Comparison of ENCODE assay signal across 8 cellular contexts in genomic region chr15:50355612-50355905, GRCh38. TPM values are rescaled to one million over a fixed set of nuclear protein-coding genes. Genes with fewer than 3 reads are reported as not detected.
DNase-seq lines count a peak whose midpoint lies in the region; ATAC-seq, FAIRE-seq and TF ChIP-seq lines count a peak whose summit lies in the region.

No MANE protein-coding gene starts in this region.

- ATAC-seq in HCT116 (peak; percentile 23), left cardiac atrium (peak; percentile 1 to 15)
- no peak for ATAC-seq in activated CD4-positive, CD25-positive, alpha-beta regulatory T cell treated with anti-CD3 and anti-CD28 coated beads, Interleukin-2, amount 50 U/mL, for 24 hours

- TF ChIP-seq POLR2A in HCT116 (IDR thresholded peaks at IDR 0.05; ENCODE audit: borderline replicate concordance, extremely low read depth, insufficient read depth, insufficient read length) = no peak
- no peak for TF ChIP-seq POLR2A in GM12892 (IDR thresholded peaks at IDR 0.05; ENCODE audit: low read depth, low read length)

- WGBS in small intestine, 3 donors = 0 to 1% (median 0%) methylated on average over 9 of the region's 9 CpGs

- CTCF ChIA-PET in HCT116 (lab: Charles Lee) = interaction anchor here (1.0 to 1.4 kb wide), 2 partner anchors 39 to 207 kb away, joined by 3 to 5 read pairs; no protein-coding TSS in a partner anchor

- H3K79me2 ChIP-seq in HCT116 (ENCODE audit: insufficient read depth, low read length) = peaks cover 91% of the 10 kb centered on the region

- TSS peak; percentile 65 for BruUV-seq in HCT116 (replicated peaks; lab: Mats Ljungman, UMichigan)

- no peaks in the 10 kb centered on the region for H3K9me2 ChIP-seq in HCT116 (ENCODE audit: insufficient read depth)

- no peak for FAIRE-seq in small intestine (lab: Jason Lieb, UNC)
- no peak for FAIRE-seq in GM12892 (lab: Jason Lieb, UNC)

- H3K36me3 ChIP-seq in HCT116 (ENCODE audit: control insufficient read depth in 1 of 2, insufficient read depth in 2 of 2, low read length in 2 of 2) (peaks cover 16 to 17% of the 10 kb centered on the region in 2 experiments), WERI-Rb-1 (peaks cover 58% of the 10 kb centered on the region), small intestine (ENCODE audit: control insufficient read depth in 2 of 2, insufficient read depth in 2 of 2, low read length in 2 of 2) (no peaks in the 10 kb centered on the region)

- H3K9ac ChIP-seq in HCT116 (ENCODE audit: low read length) = peak overlapping the region; percentile 85

- POLR2A ChIA-PET in HCT116 (lab: Charles Lee) = interaction anchor here (0.9 to 2.1 kb wide), 6 partner anchors 10 to 200 kb away, joined by 3 to 8 read pairs (median 5); partner anchors contain the start of gene USP8

- H3K4me1 ChIP-seq in HCT116 (ENCODE audit: control insufficient read depth in 1 of 2, insufficient read depth in 2 of 2, low read length in 2 of 2) (peaks cover 14 to 20% of the 10 kb centered on the region in 2 experiments), small intestine (ENCODE audit: control insufficient read depth in 2 of 2, insufficient read depth in 1 of 2, low read depth in 1 of 2, low read length in 1 of 2) (peaks cover 0 to 20% of the 10 kb centered on the region in 2 donors)

- H4K20me1 ChIP-seq in HCT116 (ENCODE audit: insufficient read depth) = no peaks in the 10 kb centered on the region

- H3K27ac ChIP-seq in HCT116 (ENCODE audit: low read depth, low read length) (peak overlapping the region; percentile 99), WERI-Rb-1 (peak overlapping the region; percentile 99), small intestine (ENCODE audit: low read depth in 1 of 2, low read length in 1 of 2) (peak overlapping the region; percentile 99)

- H3K27me3 ChIP-seq in HCT116 (ENCODE audit: insufficient read depth, low read length) = no peaks in the 10 kb centered on the region
- no peaks in the 10 kb centered on the region for H3K27me3 ChIP-seq in WERI-Rb-1 (ENCODE audit: insufficient read depth, low read depth, severe bottlenecking)
- no peaks in the 10 kb centered on the region for H3K27me3 ChIP-seq in small intestine (ENCODE audit: control insufficient read depth in 2 of 2, insufficient read depth in 2 of 2, low read length in 2 of 2)

- intact Hi-C loops in HCT116 (cut with micrococcal nuclease) = loop anchor here (5.0 kb wide), 2 partner anchors 67 to 552 kb away; partner anchors contain the start of genes AP4E1 and USP8
- intact Hi-C loops in left cardiac atrium (cut with DNase I) = no loop called here

- RAD21 ChIA-PET in HCT116 (lab: Charles Lee; ENCODE audit: low non-redundant PET in 1 of 2, low total read pairs in 2 of 2, uncharacterized antibody in 2 of 2, unreplicated experiment in 2 of 2) = no interaction called here

- H3K4me3 ChIP-seq in HCT116 (replicated peaks in 1 of 2; ENCODE audit: low read depth in 1 of 2, low read length in 2 of 2) (peak overlapping the region; percentile 63 to 78), WERI-Rb-1 (ENCODE audit: low read depth, low read length) (peak overlapping the region; percentile 65), small intestine (ENCODE audit: low read depth in 1 of 2, low read length in 2 of 2) (peak overlapping the region; percentile 96 to 99)

- TF ChIP-seq CTCF in HCT116 (IDR thresholded peaks at IDR 0.05 in 2 of 3, conservative IDR thresholded peaks at IDR 0.05 in 1 of 3; ENCODE audit: borderline replicate concordance in 1 of 3, insufficient read depth in 1 of 3, low read depth in 2 of 3, low read length in 2 of 3) (no peak), WERI-Rb-1 (IDR thresholded peaks at IDR 0.05; ENCODE audit: low read depth, low read length) (no peak)

- H3K9me3 ChIP-seq in HCT116 (ENCODE audit: control insufficient read depth in 1 of 2, insufficient read depth in 1 of 2, low read depth in 1 of 2, low read length in 2 of 2) (no peaks in the 10 kb centered on the region), WERI-Rb-1 (ENCODE audit: severe bottlenecking) (no peaks in the 10 kb centered on the region), small intestine (ENCODE audit: control insufficient read depth, low read depth) (no peaks in the 10 kb centered on the region)

- no peak overlapping the region for H2AFZ ChIP-seq in HCT116 (ENCODE audit: low read depth, low read length, poor library complexity, severe bottlenecking)

- DNase-seq in HCT116 (ENCODE audit: low read depth, low spot score) = no peak
- DNase-seq in WERI-Rb-1 = no peak
- DNase-seq in left cardiac atrium = no peak
- DNase-seq in small intestine = no peak
- DNase-seq in GM12892 (ENCODE audit: insufficient read length) = no peak
- no peak for DNase-seq in COLO668 (lab: John Stamatoyannopoulos, UW; ENCODE audit: unreplicated experiment)
- no peak for DNase-seq in SK-N-DZ (ENCODE audit: low spot score)

- TF ChIP-seq RAD21 in HCT116 (IDR thresholded peaks at IDR 0.05; ENCODE audit: low read depth) = no peak

- H3K4me2 ChIP-seq in HCT116 (ENCODE audit: low read length) = peak overlapping the region; percentile 81

TF ChIP-seq in HCT116, 20 proteins besides CTCF, POLR2A, EP300 and RAD21:
- TF ChIP-seq EZH2phosphoT487 (IDR thresholded peaks at IDR 0.05; ENCODE audit: borderline replicate concordance) (no peak), CBX3 (IDR thresholded peaks at IDR 0.05; ENCODE audit: low read depth) (peak; percentile 11; the same call in 1 of the 2 replicates), ZFX (IDR thresholded peaks at IDR 0.05) (peak; percentile 27; the same call in 1 of the 2 replicates)

RNA-seq across cellular contexts. Expression of gene GABPB1, which starts 0.6 kb away (rescaled TPM):
- total RNA-seq in HCT116 (2021; ENCODE audit: unreplicated experiment) (20.1 TPM), left cardiac atrium (10 to 100 TPM in 1 of 2 donors, 1 to 10 TPM in 1; 9.7 to 11.5 TPM)
- polyA plus RNA-seq in HCT116 (2012) = 15.6 and 16.4 TPM in 2 replicates
- polyA plus RNA-seq in small intestine = 1 to 10 TPM; 4.3 to 7.6 (median 5.6) TPM
- polyA plus RNA-seq in GM12892 (2012; ENCODE audit: missing spikeins) = 28.9 TPM
- polyA plus RNA-seq in SK-N-DZ (2014; cell fraction: cytosol; rRNA removed) = 47.9 and 56.9 TPM in 2 replicates
- 32.4 and 38.5 TPM in 2 replicates for polyA plus RNA-seq in SK-N-DZ (2014; cell fraction: nucleus; rRNA removed)

Comparison
In these comparisons a context has a peak if more than half of its experiments do, and no peak if none do; other contexts are left out.
1. ATAC-seq: peak in HCT116 (single experiment) and left cardiac atrium (2 of 2); none in activated CD4-positive, CD25-positive, alpha-beta regulatory T cell treated with anti-CD3 and anti-CD28 coated beads, Interleukin-2, amount 50 U/mL, for 24 hours (0 of 2).
2. Peak in every context shown above with its lines, with median percentiles within 50 percentile points of each other: H3K27ac ChIP-seq and H3K4me3 ChIP-seq.